In genomic region chr4:174135530-174135929, GRCh38 we compare ENCODE assay signal across 15 cellular contexts.
A peak's percentile ranks its signal among the peaks of the same experiment; 100 is the strongest.
DNase-seq lines count a peak whose midpoint lies in the region; ATAC-seq and TF ChIP-seq lines count a peak whose summit lies in the region.
"Had no signal": no experiment of that assay in that cellular context is flagged by ENCODE, and none has a peak within 500 bp of the region (broad histone marks: within the 10 kb centered on the region; RNA-seq: fewer than 3 reads in every experiment).

No MANE protein-coding gene starts in this region.

- H3K79me2 ChIP-seq in smooth muscle cell (ENCODE audit: low read depth): no peaks in the 10 kb centered on the region
- H3K79me2 ChIP-seq: parathyroid adenoma had no signal

- no peaks in the 10 kb centered on the region for H3K9me3 ChIP-seq in smooth muscle cell (replicated peaks; ENCODE audit: low read depth)

- no peaks in the 10 kb centered on the region for H4K20me1 ChIP-seq in smooth muscle cell (ENCODE audit: low read depth)

- peak overlapping the region; percentile 67 for H3K27ac ChIP-seq in smooth muscle cell (ENCODE audit: low read depth)
- H3K27ac ChIP-seq: parathyroid adenoma, VCaP had no signal

- peak overlapping the region; percentile 87 for H3K4me2 ChIP-seq in smooth muscle cell

- H2AFZ ChIP-seq in smooth muscle cell (ENCODE audit: low read depth): peak overlapping the region; percentile 94
- H2AFZ ChIP-seq: parathyroid adenoma had no signal

- CTCF ChIA-PET in GM10248 (lab: Yijun Ruan, JAX): interaction anchor here (1.5 kb wide), 1 partner anchor 100 kb away, joined by 3 read pairs; no protein-coding TSS in a partner anchor

- POLR2A ChIA-PET in GM10248 (lab: Yijun Ruan, JAX): no interaction called here

- peaks cover 12% of the 10 kb centered on the region for H3F3A ChIP-seq in smooth muscle cell (ENCODE audit: low read depth)

- TF ChIP-seq CTCF in fibroblast of villous mesenchyme (IDR thresholded peaks at IDR 0.05; ENCODE audit: insufficient read depth, low read depth, low read length) (no peak), smooth muscle cell (IDR thresholded peaks at IDR 0.05; ENCODE audit: borderline replicate concordance, insufficient read depth, poor library complexity, severe bottlenecking) (no peak), GM10248 (IDR thresholded peaks at IDR 0.05; ENCODE audit: control extremely low read depth, extremely low read depth, low read depth, missing control alignments) (no peak)

- peak; percentile 27 for DNase-seq in NCI-H526 treated with DMSO at 0.1 percent for 48 hours (lab: John Stamatoyannopoulos, UW)
- DNase-seq in fibroblast of villous mesenchyme (ENCODE audit: low read depth): no peak
- no peak for DNase-seq in smooth muscle cell (lab: John Stamatoyannopoulos, UW; ENCODE audit: unreplicated experiment)
- DNase-seq in GM10248 (ENCODE audit: extremely low spot score): no peak
- DNase-seq in NCI-H82 (lab: John Stamatoyannopoulos, UW): no peak
- DNase-seq in NCI-H226: no peak
- DNase-seq in AG20443 (ENCODE audit: low spot score): no peak
- DNase-seq: activated T-cell treated with anti-CD3 and anti-CD28 coated beads, Interleukin-2, amount 50 U/mL, for 4 hours; CD4-positive, CD25-positive, alpha-beta regulatory T cell; H9; Kasumi-1; substantia nigra had no signal

- H3K4me3 ChIP-seq in fibroblast of villous mesenchyme (ENCODE audit: low read depth, low read length) (peak overlapping the region; percentile 46), smooth muscle cell (peak overlapping the region; percentile 46)

- H3K36me3 ChIP-seq in smooth muscle cell (ENCODE audit: low read depth): no peaks in the 10 kb centered on the region

- 57% methylated on average over 1 of the region's 1 CpG for WGBS in smooth muscle cell (ENCODE audit: low lambda C conversion rate)

- ATAC-seq in GM19035 (IDR thresholded peaks at IDR 0.05; ENCODE audit: unreplicated experiment): peak; percentile 68
- ATAC-seq: activated T-cell treated with anti-CD3 and anti-CD28 coated beads, Interleukin-2, amount 50 U/mL, for 4 hours had no signal

- H3K27me3 ChIP-seq in smooth muscle cell (ENCODE audit: low read depth): no peaks in the 10 kb centered on the region

- no peak overlapping the region for H3K9ac ChIP-seq in smooth muscle cell (ENCODE audit: low read depth)
- H3K9ac ChIP-seq: parathyroid adenoma had no signal

- peaks cover 29% of the 10 kb centered on the region for H3K4me1 ChIP-seq in smooth muscle cell (ENCODE audit: low read depth)
- H3K4me1 ChIP-seq: parathyroid adenoma had no signal
